In genomic region chr7:100475549-100475948, GRCh38 we compare ENCODE assay signal across 7 cellular contexts. TPM values are rescaled to one million over a fixed set of nuclear protein-coding genes. Genes with fewer than 3 reads are reported as not detected.
DNase-seq lines count a peak whose midpoint lies in the region; ATAC-seq and TF ChIP-seq lines count a peak whose summit lies in the region.
"Had no signal": no experiment of that assay in that cellular context is flagged by ENCODE, and none has a peak within 500 bp of the region (broad histone marks: within the 10 kb centered on the region; RNA-seq: fewer than 3 reads in every experiment).

No MANE protein-coding gene starts in this region.

- H3K9me3 ChIP-seq in thoracic aorta: no peaks in the 10 kb centered on the region

- H3K36me3 ChIP-seq in thoracic aorta: peaks cover 18% of the 10 kb centered on the region

- peaks cover 34 to 61% of the 10 kb centered on the region in 2 donors for H3K4me1 ChIP-seq in thoracic aorta (ENCODE audit: control insufficient read depth in 1 of 2, low read depth in 2 of 2)

- DNase-seq in T-helper 2 cell treated with Interferon-gamma antibody and Interleukin-4, amounts not matched to agents 5 μg/mL and 100 μg/mL, for 36 hours (ENCODE audit: low spot score): no peak
- DNase-seq in T-helper 2 cell: no peak
- peak; percentile 78 for DNase-seq in Right ventricle myocardium superior
- DNase-seq in thoracic aorta (ENCODE audit: low spot score): no peak
- DNase-seq in activated CD4-positive, CD25-positive, alpha-beta regulatory T cell (lab: John Stamatoyannopoulos, UW): no peak
- DNase-seq in COLO668 (lab: John Stamatoyannopoulos, UW; ENCODE audit: unreplicated experiment): no peak

- ATAC-seq in Right ventricle myocardium superior (ENCODE audit: poor library complexity) (no peak), thoracic aorta (ENCODE audit: insufficient number of reproducible peaks, low FRiP score, low read depth) (no peak)

- TF ChIP-seq CTCF in thoracic aorta (IDR thresholded peaks at IDR 0.05): no peak

- peak overlapping the region; percentile 98 for H3K4me3 Mint-ChIP-seq in T-helper 2 cell treated with Interferon-gamma antibody and Interleukin-4, amounts not matched to agents 5 μg/mL and 100 μg/mL, for 36 hours

- H3K27ac Mint-ChIP-seq in T-helper 2 cell treated with Interferon-gamma antibody and Interleukin-4, amounts not matched to agents 5 μg/mL and 100 μg/mL, for 36 hours: peak overlapping the region; percentile 64

- no peaks in the 10 kb centered on the region for H3K27me3 Mint-ChIP-seq in T-helper 2 cell treated with Interferon-gamma antibody and Interleukin-4, amounts not matched to agents 5 μg/mL and 100 μg/mL, for 36 hours (ENCODE audit: low read depth)

- intact Hi-C loops in Right ventricle myocardium superior (cut with DNase I): no loop called here

- no peaks in the 10 kb centered on the region for H3K27me3 ChIP-seq in thoracic aorta (replicated peaks; ENCODE audit: insufficient read depth)

- peaks cover 36% of the 10 kb centered on the region for H3K36me3 Mint-ChIP-seq in T-helper 2 cell treated with Interferon-gamma antibody and Interleukin-4, amounts not matched to agents 5 μg/mL and 100 μg/mL, for 36 hours (ENCODE audit: low read depth)

- peak overlapping the region; percentile 44 to 90 for H3K27ac ChIP-seq in thoracic aorta

- peaks cover 23% of the 10 kb centered on the region for H3K4me1 Mint-ChIP-seq in T-helper 2 cell treated with Interferon-gamma antibody and Interleukin-4, amounts not matched to agents 5 μg/mL and 100 μg/mL, for 36 hours (ENCODE audit: low read depth)

- H3K4me3 ChIP-seq in thoracic aorta: peak overlapping the region; percentile 99

- no peaks in the 10 kb centered on the region for H3K9me3 Mint-ChIP-seq in T-helper 2 cell treated with Interferon-gamma antibody and Interleukin-4, amounts not matched to agents 5 μg/mL and 100 μg/mL, for 36 hours

RNA-seq across cellular contexts. Expression of gene TSC22D4, which starts 3.5 kb away (rescaled TPM):
- 47.4 TPM for total RNA-seq in Right ventricle myocardium superior
- 10 to 100 TPM; 25.7 to 45.5 TPM for total RNA-seq in thoracic aorta

RNA-seq across cellular contexts. Expression of gene NYAP1, which starts 8.2 kb away (rescaled TPM):
- 0.16 TPM for total RNA-seq in Right ventricle myocardium superior
- under 1 TPM; 0.92 to 0.95 TPM for total RNA-seq in thoracic aorta
- total RNA-seq: T-helper 2 cell treated with Interferon-gamma antibody and Interleukin-4, amounts not matched to agents 100 ng/mL and 5 ng/mL, for 36 hours had no signal

RNA-seq across cellular contexts. Expression of gene SPACDR, which starts 11.5 kb away (rescaled TPM):
- 0.81 TPM for total RNA-seq in Right ventricle myocardium superior
- not detected for total RNA-seq in thoracic aorta

RNA-seq across cellular contexts. Expression of gene PPP1R35, which starts 39.3 kb away (rescaled TPM):
- 10.9 TPM for total RNA-seq in Right ventricle myocardium superior
- 10 to 100 TPM; 29.5 to 54.7 TPM for total RNA-seq in thoracic aorta

RNA-seq across cellular contexts. Expression of gene MEPCE, which starts 45.9 kb away (rescaled TPM):
- total RNA-seq in Right ventricle myocardium superior: 22.2 TPM
- 10 to 100 TPM; 27.2 to 27.8 TPM for total RNA-seq in thoracic aorta
